In the genomic region with DNA sequence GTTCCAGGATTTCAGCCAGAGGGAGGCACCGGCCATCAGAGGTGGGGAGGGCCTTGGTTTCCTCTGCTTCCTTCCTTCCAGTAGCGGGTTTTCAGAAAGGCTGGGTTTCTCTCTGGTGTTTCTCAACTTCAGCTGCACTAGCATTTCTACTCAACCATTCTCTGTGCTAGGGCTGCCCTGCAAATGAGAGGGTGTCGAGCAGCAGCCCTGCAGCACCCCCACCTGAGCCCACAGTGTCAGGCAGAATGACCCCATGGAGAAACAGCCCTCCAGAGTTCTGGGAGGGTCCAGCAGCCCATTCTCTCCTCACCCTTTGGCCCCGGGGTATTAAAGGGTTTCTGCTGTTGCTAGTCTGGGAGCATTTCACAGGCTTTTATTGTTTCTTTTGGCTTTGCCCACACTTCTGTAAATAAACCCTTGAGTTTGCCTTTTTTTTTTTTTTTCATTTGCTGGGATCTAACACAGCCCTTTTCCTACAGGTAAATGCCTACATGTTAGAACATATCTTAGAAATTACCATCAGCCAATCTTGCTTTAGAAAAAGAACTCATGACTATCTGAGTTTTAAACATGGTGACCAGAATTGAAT, we compare ENCODE assay signal across 24 cellular contexts.
"Had no signal": no experiment of that assay in that cellular context is flagged by ENCODE, and none has a peak within 500 bp of the region (broad histone marks: within the 10 kb centered on the region; RNA-seq: fewer than 3 reads in every experiment).

No MANE protein-coding gene starts in this region.

- H3K27ac Mint-ChIP-seq: naive thymus-derived CD4-positive, alpha-beta T cell; nephron; neural progenitor cell; progenitor cell of endocrine pancreas; stimulated activated effector memory CD8-positive, alpha-beta T cell treated with anti-CD3 and anti-CD28 coated beads, Interleukin-12 subunit alpha, Interleukin-12 subunit beta, amount 100 ng/mL, for 72 hours; stimulated activated naive B cell treated with anti-CD40 and anti-IgM and Interleukin-4, amounts not matched to agents 10 μg/mL and 1 μg/mL and 100 μg/mL, for 72 hours; stimulated activated naive CD8-positive, alpha-beta T cell treated with anti-CD3 and anti-CD28 coated beads, Interleukin-15, Interleukin-2, amounts not matched to agents 100 ng/mL and 50 ng/mL, for 24 hours had no signal

- H3K27me3 Mint-ChIP-seq: progenitor cell of endocrine pancreas had no signal

- H3K36me3 Mint-ChIP-seq: neural progenitor cell; stimulated activated effector memory CD8-positive, alpha-beta T cell treated with anti-CD3 and anti-CD28 coated beads, Interleukin-12 subunit alpha, Interleukin-12 subunit beta, amount 100 ng/mL, for 72 hours; stimulated activated naive B cell treated with anti-CD40 and anti-IgM and Interleukin-4, amounts not matched to agents 10 μg/mL and 1 μg/mL and 100 μg/mL, for 72 hours had no signal

- H3K4me1 Mint-ChIP-seq: nephron; neural progenitor cell; stimulated activated naive B cell treated with anti-CD40 and anti-IgM and Interleukin-4, amounts not matched to agents 10 μg/mL and 1 μg/mL and 100 μg/mL, for 72 hours had no signal

- DNase-seq: naive thymus-derived CD4-positive, alpha-beta T cell; occipital lobe; ovary; posterior cingulate gyrus; psoas muscle; right cardiac atrium; right lobe of liver; sigmoid colon; small intestine; stimulated activated CD4-positive, alpha-beta T cell treated with anti-CD3 and anti-CD28 coated beads, Interleukin-15, amount 100 ng/mL, for 24 hours; stimulated activated CD4-positive, alpha-beta T cell treated with anti-CD3 and anti-CD28 coated beads, Interleukin-2, amount 100 ng/mL, for 24 hours; stimulated activated CD4-positive, alpha-beta T cell treated with anti-CD3 and anti-CD28 coated beads, Interleukin-2, amount 100 ng/mL, for 48 hours; stimulated activated CD4-positive, alpha-beta T cell treated with anti-CD3 and anti-CD28 coated beads, Interleukin-4, amount 100 ng/mL, for 24 hours; stimulated activated naive B cell treated with anti-CD40 and anti-IgM and Interleukin-4, amounts not matched to agents 10 μg/mL and 1 μg/mL and 100 μg/mL, for 72 hours; stimulated activated naive CD4-positive, alpha-beta T cell treated with Interleukin-2 at 50 U/mL for 16 hours; stomach; thyroid gland; trophoblast cell; upper lobe of left lung had no signal

- H3K9me3 Mint-ChIP-seq: stimulated activated effector memory CD8-positive, alpha-beta T cell treated with anti-CD3 and anti-CD28 coated beads, Interleukin-12 subunit alpha, Interleukin-12 subunit beta, amount 100 ng/mL, for 72 hours; stimulated activated naive CD8-positive, alpha-beta T cell treated with anti-CD3 and anti-CD28 coated beads, Interleukin-15, Interleukin-2, amounts not matched to agents 100 ng/mL and 50 ng/mL, for 24 hours had no signal

- ATAC-seq: naive thymus-derived CD4-positive, alpha-beta T cell; psoas muscle; right cardiac atrium; right lobe of liver; stimulated activated effector memory CD8-positive, alpha-beta T cell treated with anti-CD3 and anti-CD28 coated beads, Interleukin-12 subunit alpha, Interleukin-12 subunit beta, amount 100 ng/mL, for 72 hours; stimulated activated naive B cell treated with anti-CD40 and anti-IgM and Interleukin-4, amounts not matched to agents 10 μg/mL and 1 μg/mL and 100 μg/mL, for 72 hours had no signal

- H3K4me3 Mint-ChIP-seq: naive thymus-derived CD4-positive, alpha-beta T cell; nephron; neural progenitor cell; stimulated activated effector memory CD8-positive, alpha-beta T cell treated with anti-CD3 and anti-CD28 coated beads, Interleukin-12 subunit alpha, Interleukin-12 subunit beta, amount 100 ng/mL, for 72 hours; stimulated activated naive B cell treated with anti-CD40 and anti-IgM and Interleukin-4, amounts not matched to agents 10 μg/mL and 1 μg/mL and 100 μg/mL, for 72 hours; stimulated activated naive CD8-positive, alpha-beta T cell treated with anti-CD3 and anti-CD28 coated beads, Interleukin-15, Interleukin-2, amounts not matched to agents 100 ng/mL and 50 ng/mL, for 24 hours had no signal
